14 cellular contexts compared by ENCODE assay signal in genomic region chr1:236051107-236051885, GRCh38. TPM values are rescaled to one million over a fixed set of nuclear protein-coding genes. Genes with fewer than 3 reads are reported as not detected.
A peak's percentile ranks its signal among the peaks of the same experiment; 100 is the strongest.
DNase-seq lines count a peak whose midpoint lies in the region; ATAC-seq and TF ChIP-seq lines count a peak whose summit lies in the region.
"Had no signal": no experiment of that assay in that cellular context is flagged by ENCODE, and none has a peak within 500 bp of the region (broad histone marks: within the 10 kb centered on the region; RNA-seq: fewer than 3 reads in every experiment).

No MANE protein-coding gene starts in this region.

- no peak overlapping the region for H2BK15ac ChIP-seq in IMR-90 (ENCODE audit: low read depth, low read length)

- no CpG with 5 or more reads among the region's 10 CpGs for WGBS in IMR-90 (ENCODE audit: extremely low coverage in 2 of 2, insufficient read length in 1 of 2), 2 experiments
- 22 to 55% methylated on average over 5 to 9 of the region's 10 CpGs for WGBS in endodermal cell (ENCODE audit: insufficient coverage in 1 of 2, insufficient read length in 1 of 2), 2 experiments

- H3K79me1 ChIP-seq in IMR-90 (ENCODE audit: low read depth in 1 of 2, low read length in 2 of 2): peaks cover 8 to 39% of the 10 kb centered on the region in 2 experiments; a peak in 3 of 4 replicates

- no peaks in the 10 kb centered on the region for H3K9me2 ChIP-seq in PC-3 (replicated peaks; ENCODE audit: low read length)

- no peak overlapping the region for H3K56ac ChIP-seq in IMR-90 (ENCODE audit: extremely low read depth, insufficient read depth, low read length)

- H3K4me1 ChIP-seq in IMR-90 (ENCODE audit: control insufficient read depth, insufficient read depth, low read length) (peaks cover 11% of the 10 kb centered on the region), endodermal cell (ENCODE audit: control insufficient read depth, insufficient read depth, low read length) (no peaks in the 10 kb centered on the region), subcutaneous abdominal adipose tissue (ENCODE audit: control insufficient read depth in 5 of 5, insufficient read depth in 5 of 5, low read length in 5 of 5) (peaks cover 7 to 30% (median 28%) of the 10 kb centered on the region in 5 donors), PC-3 (ENCODE audit: insufficient read depth, low read length) (no peaks in the 10 kb centered on the region)

- H3K4me3 Mint-ChIP-seq in endodermal cell: no peak overlapping the region
- H3K4me3 Mint-ChIP-seq: activated T-cell treated with anti-CD3 and anti-CD28 coated beads, Interleukin-2, amount 50 U/mL, for 24 hours; T-cell had no signal

- no peaks in the 10 kb centered on the region for H3K27me3 ChIP-seq in IMR-90 (ENCODE audit: control insufficient read depth, insufficient read depth, low read length)
- no peaks in the 10 kb centered on the region for H3K27me3 ChIP-seq in endodermal cell (ENCODE audit: control insufficient read depth, insufficient read depth, low read length, poor library complexity, severe bottlenecking)
- H3K27me3 ChIP-seq in layer of hippocampus (ENCODE audit: control insufficient read depth, insufficient read depth, low read length): no peaks in the 10 kb centered on the region
- no peaks in the 10 kb centered on the region for H3K27me3 ChIP-seq in subcutaneous abdominal adipose tissue (ENCODE audit: control insufficient read depth in 5 of 5, insufficient read depth in 4 of 5, low read length in 5 of 5)
- H3K27me3 ChIP-seq in PC-3 (ENCODE audit: low read length): no peaks in the 10 kb centered on the region

- H3K4me2 ChIP-seq in IMR-90 (ENCODE audit: low read depth, low read length) (peak overlapping the region; percentile 2; the same call in 1 of the 2 replicates), PC-3 (ENCODE audit: low read length) (no peak overlapping the region)

- H3K9ac ChIP-seq in IMR-90 (ENCODE audit: low read depth, low read length) (no peak overlapping the region), endodermal cell (ENCODE audit: extremely low read depth, low read length, poor library complexity, severe bottlenecking) (no peak overlapping the region), subcutaneous abdominal adipose tissue (ENCODE audit: low read length in 5 of 5) (peak overlapping the region in 1 of 5 donors; percentile 69), PC-3 (ENCODE audit: low read length) (no peak overlapping the region)

- H2BK5ac ChIP-seq in IMR-90 (ENCODE audit: low read depth, low read length, poor library complexity, severe bottlenecking): no peak overlapping the region

- TF ChIP-seq CTCF in IMR-90 (conservative IDR thresholded peaks at IDR 0.05; ENCODE audit: low read depth, low read length): no peak
- TF ChIP-seq CTCF in endodermal cell (conservative IDR thresholded peaks at IDR 0.05): no peak
- no peak for TF ChIP-seq CTCF in PC-3 (conservative IDR thresholded peaks at IDR 0.05; ENCODE audit: low read depth, low read length)

- no peak overlapping the region; the same call in 1 of the 2 replicates for H3K23ac ChIP-seq in IMR-90 (ENCODE audit: low read depth, low read length)

- POLR2A ChIA-PET in IMR-90 (lab: Charles Lee; ENCODE audit: unreplicated experiment) (interaction anchor here (0.9 kb wide), 1 partner anchor 13 kb away, joined by 3 read pairs; no protein-coding TSS in a partner anchor), PC-3 (lab: Charles Lee; ENCODE audit: unreplicated experiment) (no interaction called here)

- no peak overlapping the region for H2AK5ac ChIP-seq in IMR-90 (ENCODE audit: low read depth, low read length)

- H2BK120ac ChIP-seq in IMR-90 (ENCODE audit: low read depth, low read length): no peak overlapping the region

- H3K4me1 Mint-ChIP-seq in endodermal cell: peaks cover 10% of the 10 kb centered on the region
- H3K4me1 Mint-ChIP-seq: T-cell had no signal

- H3K9me1 ChIP-seq in IMR-90 (ENCODE audit: insufficient read depth, low read length): no peaks in the 10 kb centered on the region; the same call in 1 of the 2 replicates

- no peak overlapping the region for H3K4me3 ChIP-seq in IMR-90 (ENCODE audit: insufficient read depth, low read depth, low read length)
- no peak overlapping the region for H3K4me3 ChIP-seq in endodermal cell (ENCODE audit: low read length)
- H3K4me3 ChIP-seq in subcutaneous abdominal adipose tissue (ENCODE audit: low read depth in 1 of 5, low read length in 5 of 5): no peak overlapping the region
- H3K4me3 ChIP-seq in PC-3 (ENCODE audit: low read length): no peak overlapping the region
- H3K4me3 ChIP-seq: skin epidermis had no signal

- H2AFZ ChIP-seq in IMR-90 (replicated peaks; ENCODE audit: low read length, poor library complexity) (no peak overlapping the region), PC-3 (ENCODE audit: low read length) (no peak overlapping the region)

- H3K18ac ChIP-seq in IMR-90 (ENCODE audit: low read depth, low read length): no peak overlapping the region

- no peak overlapping the region for H2BK20ac ChIP-seq in IMR-90 (ENCODE audit: low read depth, low read length)

- H3K36me3 Mint-ChIP-seq in endodermal cell (ENCODE audit: low read depth): no peaks in the 10 kb centered on the region
- H3K36me3 Mint-ChIP-seq: T-cell had no signal

- no peak overlapping the region for H4K8ac ChIP-seq in IMR-90 (ENCODE audit: low read depth in 2 of 2, low read length in 2 of 2)

- H3K14ac ChIP-seq in IMR-90 (replicated peaks; ENCODE audit: low read depth, low read length): no peak overlapping the region

- H3K4ac ChIP-seq in IMR-90 (ENCODE audit: low read depth, low read length): no peak overlapping the region

- no peak overlapping the region for H4K91ac ChIP-seq in IMR-90 (ENCODE audit: insufficient read depth, low read depth, low read length)

- H3K27ac ChIP-seq in IMR-90 (ENCODE audit: insufficient read depth, low read length) (no peak overlapping the region), endodermal cell (ENCODE audit: low read depth, low read length) (no peak overlapping the region), layer of hippocampus (ENCODE audit: low read depth, low read length) (peak overlapping the region; percentile 46), subcutaneous abdominal adipose tissue (ENCODE audit: low read depth, low read length) (peak overlapping the region; percentile 65), PC-3 (ENCODE audit: low read length) (no peak overlapping the region)
- H3K27ac ChIP-seq: skin epidermis had no signal

- ATAC-seq in IMR-90 (ENCODE audit: low read depth) (peak; percentile 66), HG03108 (IDR thresholded peaks at IDR 0.05; ENCODE audit: unreplicated experiment) (no peak), PC-3 (no peak)
- ATAC-seq: T-cell had no signal

- H3K36me3 ChIP-seq in IMR-90 (ENCODE audit: control insufficient read depth, insufficient read depth, low read length) (peaks cover 13% of the 10 kb centered on the region), endodermal cell (ENCODE audit: control insufficient read depth, insufficient read depth, low read length) (no peaks in the 10 kb centered on the region), subcutaneous abdominal adipose tissue (ENCODE audit: control insufficient read depth in 5 of 5, insufficient read depth in 5 of 5, low read length in 5 of 5) (peaks cover 0 to 22% (median 20%) of the 10 kb centered on the region in 5 donors), PC-3 (ENCODE audit: low read depth, low read length) (no peaks in the 10 kb centered on the region)

- H3K9me3 ChIP-seq in IMR-90 (ENCODE audit: control insufficient read depth, insufficient read depth, low read length): no peaks in the 10 kb centered on the region
- H3K9me3 ChIP-seq in endodermal cell (ENCODE audit: control insufficient read depth, low read length): no peaks in the 10 kb centered on the region
- H3K9me3 ChIP-seq in subcutaneous abdominal adipose tissue (ENCODE audit: control insufficient read depth in 5 of 5, low read length in 5 of 5): no peaks in the 10 kb centered on the region
- no peaks in the 10 kb centered on the region for H3K9me3 ChIP-seq in PC-3 (ENCODE audit: low read length)

- no peak overlapping the region for H3K27ac Mint-ChIP-seq in endodermal cell
- H3K27ac Mint-ChIP-seq: activated T-cell treated with anti-CD3 and anti-CD28 coated beads, Interleukin-2, amount 50 U/mL, for 24 hours; T-cell had no signal

- no peaks in the 10 kb centered on the region for H3K79me2 ChIP-seq in PC-3 (ENCODE audit: low read length)

- no peak overlapping the region for H2AK9ac ChIP-seq in IMR-90 (replicated peaks; ENCODE audit: low read depth, low read length, poor library complexity)

- BruUV-seq in IMR-90 (replicated peaks; lab: Mats Ljungman, UMichigan) (no TSS peak), PC-3 (replicated peaks; lab: Mats Ljungman, UMichigan) (no TSS peak)

- H4K5ac ChIP-seq in IMR-90 (ENCODE audit: low read depth, low read length): no peak overlapping the region

- no peak for TF ChIP-seq RAD21 in IMR-90 (IDR thresholded peaks at IDR 0.05; ENCODE audit: low read length)

- DNase-seq in IMR-90 (peak; percentile 55), endodermal cell (peak; percentile 65), GDM1 (lab: John Stamatoyannopoulos, UW) (no peak), PC-3 (no peak)
- no peak for DNase-seq in activated CD4-positive, alpha-beta T cell treated with anti-CD3 and anti-CD28 coated beads, Interleukin-2, amount 50 U/mL, for 48 hours
- DNase-seq: activated CD4-positive, CD25-positive, alpha-beta regulatory T cell treated with anti-CD3 and anti-CD28 coated beads, Interleukin-2, amount 50 U/mL, for 72 hours; activated T-cell treated with anti-CD3 and anti-CD28 coated beads, Interleukin-2, amount 50 U/mL, for 24 hours; Calu3; MM.1S; T-cell had no signal

- no peak for TF ChIP-seq POLR2A in IMR-90 (IDR thresholded peaks at IDR 0.05; ENCODE audit: low read depth, low read length)

- dilution Hi-C loops in IMR-90 (cut with HindIII; ENCODE audit: low sequenced_read_pairs, unreplicated experiment): no loop called here

- CTCF ChIA-PET in IMR-90 (lab: Yijun Ruan, JAX) (interaction anchor here (0.9 to 1.0 kb wide), 2 partner anchors 10 to 15 kb away, joined by 3 read pairs; no protein-coding TSS in a partner anchor), PC-3 (lab: Charles Lee) (no interaction called here)

- in situ Hi-C loops in IMR-90 (cut with MboI; ENCODE audit: low sequenced_read_pairs): no loop called here

- H3F3A ChIP-seq in PC-3 (ENCODE audit: low read length, unreplicated experiment): no peaks in the 10 kb centered on the region

- peaks cover 2% of the 10 kb centered on the region for H3K9me3 Mint-ChIP-seq in endodermal cell
- H3K9me3 Mint-ChIP-seq: activated T-cell treated with anti-CD3 and anti-CD28 coated beads, Interleukin-2, amount 50 U/mL, for 24 hours; T-cell had no signal

- intact Hi-C loops in IMR-90 (cut with micrococcal nuclease) (loop anchor here (5.0 kb wide), 1 partner anchor 559 kb away; no protein-coding TSS in a partner anchor), PC-3 (cut with micrococcal nuclease) (no loop called here)

- H4K20me1 ChIP-seq in IMR-90 (ENCODE audit: insufficient read depth, low read length) (0 out of 2 replicates have a peak, but pooled peaks cover 3% of the 10 kb centered on the region), PC-3 (ENCODE audit: low read length) (no peaks in the 10 kb centered on the region)

- H3K27me3 Mint-ChIP-seq in endodermal cell (ENCODE audit: insufficient read depth): peaks cover 5% of the 10 kb centered on the region

RNA-seq across cellular contexts. Expression of gene NID1, which starts 13.6 kb away (rescaled TPM):
- total RNA-seq in IMR-90 (2012; rRNA removed): 21.9 and 23.9 TPM in 2 replicates
- 80.8 and 83.3 TPM in 2 replicates for polyA plus RNA-seq in IMR-90 (2012; rRNA removed)
- 47.5 and 63.2 TPM in 2 replicates for polyA plus RNA-seq in IMR-90 (2012; cell fraction: cytosol; rRNA removed)
- 33.2 and 41.3 TPM in 2 replicates for polyA plus RNA-seq in IMR-90 (2012; cell fraction: nucleus; rRNA removed; ENCODE audit: low replicate concordance)
- 10 to 100 TPM; 12.7 to 18.3 TPM for total RNA-seq in endodermal cell
- 23.4 TPM for polyA plus RNA-seq in endodermal cell (2013, experiment 1 of 2)
- 22.2 TPM for polyA plus RNA-seq in endodermal cell (2013, experiment 2 of 2)
- 11.1 and 13.1 TPM in 2 replicates for total RNA-seq in PC-3 (2014; rRNA removed)

Comparison
In these comparisons a context has a peak if more than half of its experiments do, and no peak if none do; other contexts are left out.
1. DNase-seq: peak in IMR-90 (single experiment) and endodermal cell (single experiment); none in GDM1 (single experiment), activated CD4-positive, alpha-beta T cell treated with anti-CD3 and anti-CD28 coated beads, Interleukin-2, amount 50 U/mL, for 48 hours (0 of 2) and PC-3 (single experiment).
2. H3K27ac ChIP-seq: peak in layer of hippocampus (single experiment) and subcutaneous abdominal adipose tissue (single experiment); none in IMR-90 (single experiment), endodermal cell (single experiment) and PC-3 (single experiment).